Comparison of ENCODE assay signal across 19 cellular contexts in genomic region chr18:53534695-53535094, GRCh38.
A peak's percentile ranks its signal among the peaks of the same experiment; 100 is the strongest.
DNase-seq lines count a peak whose midpoint lies in the region; ATAC-seq and TF ChIP-seq lines count a peak whose summit lies in the region.
"Had no signal": no experiment of that assay in that cellular context is flagged by ENCODE, and none has a peak within 500 bp of the region (broad histone marks: within the 10 kb centered on the region; RNA-seq: fewer than 3 reads in every experiment).

No MANE protein-coding gene starts in this region.

- H3K9me3 ChIP-seq in heart right ventricle (no peaks in the 10 kb centered on the region), thoracic aorta (no peaks in the 10 kb centered on the region)
- H3K9me3 ChIP-seq: psoas muscle, spleen, suprapubic skin had no signal

- no peaks in the 10 kb centered on the region for H3K4me1 Mint-ChIP-seq in stimulated activated naive B cell treated with anti-CD40 and anti-IgM and Interleukin-4, amounts not matched to agents 10 μg/mL and 1 μg/mL and 100 μg/mL, for 72 hours
- H3K4me1 Mint-ChIP-seq: activated CD4-positive, alpha-beta T cell treated with anti-CD3 and anti-CD28 coated beads, Interleukin-2, amount 10 ng/mL, durations not matched to agents 24 days and 14 days; immature natural killer cell; nephron had no signal

- no peaks in the 10 kb centered on the region for H3K36me3 Mint-ChIP-seq in stimulated activated naive B cell treated with anti-CD40 and anti-IgM and Interleukin-4, amounts not matched to agents 10 μg/mL and 1 μg/mL and 100 μg/mL, for 72 hours
- H3K36me3 Mint-ChIP-seq: immature natural killer cell had no signal

- no peak overlapping the region for H3K27ac Mint-ChIP-seq in stimulated activated naive B cell treated with anti-CD40 and anti-IgM and Interleukin-4, amounts not matched to agents 10 μg/mL and 1 μg/mL and 100 μg/mL, for 72 hours
- H3K27ac Mint-ChIP-seq: activated CD4-positive, alpha-beta T cell treated with anti-CD3 and anti-CD28 coated beads, Interleukin-2, amount 10 ng/mL, durations not matched to agents 24 days and 14 days; immature natural killer cell; nephron had no signal

- 37 to 42% methylated on average over 3 of the region's 3 CpGs for WGBS in heart right ventricle, 2 donors

- H3K27me3 Mint-ChIP-seq in stimulated activated naive B cell treated with anti-CD40 and anti-IgM and Interleukin-4, amounts not matched to agents 10 μg/mL and 1 μg/mL and 100 μg/mL, for 72 hours = no peaks in the 10 kb centered on the region
- H3K27me3 Mint-ChIP-seq: activated CD4-positive, alpha-beta T cell treated with anti-CD3 and anti-CD28 coated beads, Interleukin-2, amount 10 ng/mL, durations not matched to agents 24 days and 14 days had no signal

- DNase-seq in heart right ventricle = peak; percentile 6 to 13
- peak; percentile 90 for DNase-seq in medulla oblongata (ENCODE audit: extremely low spot score)
- DNase-seq in thoracic aorta (ENCODE audit: low spot score) = peak; percentile 2
- no peak for DNase-seq in stimulated activated naive B cell treated with anti-CD40 and anti-IgM and Interleukin-4, amounts not matched to agents 10 μg/mL and 1 μg/mL and 100 μg/mL, for 72 hours
- DNase-seq in HCEC 1CT = no peak
- DNase-seq: activated CD4-positive, alpha-beta T cell treated with anti-CD3 and anti-CD28 coated beads, Interleukin-2, amount 10 ng/mL, durations not matched to agents 24 days and 14 days; COR-L47; erythroblast; immature natural killer cell; NCI-H1436 treated with DMSO at 0.1 percent for 48 hours; NCI-H748 treated with DMSO at 0.1 percent for 48 hours; psoas muscle; SHP77 treated with DMSO at 0.1 percent for 48 hours; spleen; stimulated activated CD8-positive, alpha-beta memory T cell treated with anti-CD3 and anti-CD28 coated beads, Interleukin-4, amount 100 ng/mL, for 48 hours had no signal

- intact Hi-C loops in heart right ventricle (cut with DNase I) = no loop called here

- H3K27ac ChIP-seq in angular gyrus (ENCODE audit: low read depth, low read length) = peak overlapping the region; percentile 43
- H3K27ac ChIP-seq in heart right ventricle = no peak overlapping the region
- H3K27ac ChIP-seq in thoracic aorta = no peak overlapping the region
- H3K27ac ChIP-seq: psoas muscle, spleen, suprapubic skin had no signal

- no peaks in the 10 kb centered on the region for H3K27me3 ChIP-seq in heart right ventricle
- no peaks in the 10 kb centered on the region for H3K27me3 ChIP-seq in thoracic aorta (replicated peaks; ENCODE audit: insufficient read depth)
- H3K27me3 ChIP-seq: spleen, suprapubic skin had no signal

- no peak overlapping the region for H3K4me3 Mint-ChIP-seq in stimulated activated naive B cell treated with anti-CD40 and anti-IgM and Interleukin-4, amounts not matched to agents 10 μg/mL and 1 μg/mL and 100 μg/mL, for 72 hours
- H3K4me3 Mint-ChIP-seq: activated CD4-positive, alpha-beta T cell treated with anti-CD3 and anti-CD28 coated beads, Interleukin-2, amount 10 ng/mL, durations not matched to agents 24 days and 14 days; immature natural killer cell; nephron had no signal

- no peak overlapping the region for H3K4me3 ChIP-seq in heart right ventricle
- no peak overlapping the region for H3K4me3 ChIP-seq in thoracic aorta
- H3K4me3 ChIP-seq: psoas muscle, spleen, suprapubic skin had no signal

- H3K4me1 ChIP-seq in heart right ventricle (no peaks in the 10 kb centered on the region), thoracic aorta (ENCODE audit: control insufficient read depth in 1 of 2, low read depth in 2 of 2) (no peaks in the 10 kb centered on the region)
- H3K4me1 ChIP-seq: psoas muscle, spleen, suprapubic skin had no signal

- TF ChIP-seq CTCF in heart right ventricle (IDR thresholded peaks at IDR 0.05) (no peak), thoracic aorta (IDR thresholded peaks at IDR 0.05) (no peak)

- H3K9me3 Mint-ChIP-seq in stimulated activated naive B cell treated with anti-CD40 and anti-IgM and Interleukin-4, amounts not matched to agents 10 μg/mL and 1 μg/mL and 100 μg/mL, for 72 hours = peaks cover 0 to 1% of the 10 kb centered on the region in 2 donors
- H3K9me3 Mint-ChIP-seq: nephron had no signal

- ATAC-seq in heart right ventricle (peak in 1 of 8 donors; percentile 46), thoracic aorta (ENCODE audit: insufficient number of reproducible peaks, low FRiP score, low read depth) (no peak), GM21381 (IDR thresholded peaks at IDR 0.05; ENCODE audit: unreplicated experiment) (no peak)
- no peak for ATAC-seq in stimulated activated naive B cell treated with anti-CD40 and anti-IgM and Interleukin-4, amounts not matched to agents 10 μg/mL and 1 μg/mL and 100 μg/mL, for 72 hours (replicated peaks)
- ATAC-seq: psoas muscle had no signal

- H3K36me3 ChIP-seq in heart right ventricle (no peaks in the 10 kb centered on the region), thoracic aorta (no peaks in the 10 kb centered on the region)
- H3K36me3 ChIP-seq: spleen, suprapubic skin had no signal

Comparison
In these comparisons a context has a peak if more than half of its experiments do, and no peak if none do; other contexts are left out.
1. DNase-seq: peak in heart right ventricle (2 of 2), medulla oblongata (single experiment) and thoracic aorta (single experiment); none in stimulated activated naive B cell treated with anti-CD40 and anti-IgM and Interleukin-4, amounts not matched to agents 10 μg/mL and 1 μg/mL and 100 μg/mL, for 72 hours (single experiment) and HCEC 1CT (single experiment).